Comparison of ENCODE assay signal across 19 cellular contexts in genomic region chr12:132665794-132666193, GRCh38. TPM values are rescaled to one million over a fixed set of nuclear protein-coding genes. Genes with fewer than 3 reads are reported as not detected.
A peak's percentile ranks its signal among the peaks of the same experiment; 100 is the strongest.
DNase-seq lines count a peak whose midpoint lies in the region; ATAC-seq and TF ChIP-seq lines count a peak whose summit lies in the region.
"Had no signal": no experiment of that assay in that cellular context is flagged by ENCODE, and none has a peak within 500 bp of the region (broad histone marks: within the 10 kb centered on the region; RNA-seq: fewer than 3 reads in every experiment).

No MANE protein-coding gene starts in this region.

- H3K27ac ChIP-seq in BLaER1 treated with 17β-estradiol and CSF1 and Interleukin-3, amounts not matched to agents 10 nM and 100 nM: no peak overlapping the region; a peak in 1 of 22 replicates
- no peak overlapping the region for H3K27ac ChIP-seq in HEK293 (ENCODE audit: extremely low read depth, low read depth, low read length)

- H3K36me3 ChIP-seq in BLaER1 treated with 17β-estradiol and CSF1 and Interleukin-3, amounts not matched to agents 10 nM and 100 nM: peaks cover 55 to 100% (median 92%) of the 10 kb centered on the region in 11 experiments
- peaks cover 43 to 94% of the 10 kb centered on the region in 2 experiments for H3K36me3 ChIP-seq in HEK293 (ENCODE audit: control insufficient read depth in 2 of 2, insufficient read depth in 1 of 2, low read length in 2 of 2)

- peaks cover 46 to 65% (median 55%) of the 10 kb centered on the region in 10 experiments for H3K4me1 ChIP-seq in BLaER1 treated with 17β-estradiol and CSF1 and Interleukin-3, amounts not matched to agents 10 nM and 100 nM
- H3K4me1 ChIP-seq in HEK293 (ENCODE audit: control insufficient read depth, insufficient read depth, low read length): no peaks in the 10 kb centered on the region
- H3K4me1 ChIP-seq: HAP-1 had no signal

- peaks cover 0 to 44% (median 4%) of the 10 kb centered on the region in 11 experiments; a peak in 6 of 22 replicates for H4K20me1 ChIP-seq in BLaER1 treated with 17β-estradiol and CSF1 and Interleukin-3, amounts not matched to agents 10 nM and 100 nM

- no peak overlapping the region for H3K4me3 ChIP-seq in BLaER1 treated with 17β-estradiol and CSF1 and Interleukin-3, amounts not matched to agents 10 nM and 100 nM
- H3K4me3 ChIP-seq in HEK293 (ENCODE audit: low read depth, low read length): no peak overlapping the region
- H3K4me3 ChIP-seq: GM12878, HAP-1 had no signal

- H3K27me3 Mint-ChIP-seq in endothelial cell (ENCODE audit: unreplicated experiment): peaks cover 11% of the 10 kb centered on the region
- H3K27me3 Mint-ChIP-seq: CD4-positive, alpha-beta T cell; CD8-positive, alpha-beta memory T cell had no signal

- peaks cover 54% of the 10 kb centered on the region for H3K4me1 Mint-ChIP-seq in endothelial cell (ENCODE audit: unreplicated experiment)
- peaks cover 15% of the 10 kb centered on the region for H3K4me1 Mint-ChIP-seq in stimulated activated effector memory CD8-positive, alpha-beta T cell treated with anti-CD3 and anti-CD28 coated beads, Interleukin-12 subunit alpha, Interleukin-12 subunit beta, amount 100 ng/mL, for 72 hours

- H3K9me3 Mint-ChIP-seq in endothelial cell (ENCODE audit: unreplicated experiment): no peaks in the 10 kb centered on the region
- no peaks in the 10 kb centered on the region for H3K9me3 Mint-ChIP-seq in stimulated activated effector memory CD8-positive, alpha-beta T cell treated with anti-CD3 and anti-CD28 coated beads, Interleukin-12 subunit alpha, Interleukin-12 subunit beta, amount 100 ng/mL, for 72 hours
- H3K9me3 Mint-ChIP-seq: CD4-positive, alpha-beta T cell; CD8-positive, alpha-beta memory T cell had no signal

- H3K9me3 ChIP-seq in BLaER1 treated with 17β-estradiol and CSF1 and Interleukin-3, amounts not matched to agents 10 nM and 100 nM (replicated peaks in 1 of 11): no peaks in the 10 kb centered on the region
- no peaks in the 10 kb centered on the region for H3K9me3 ChIP-seq in HEK293 (ENCODE audit: control insufficient read depth, insufficient read depth, low read depth, low read length)
- H3K9me3 ChIP-seq: HAP-1 had no signal

- POLR2A ChIA-PET in HEK293 (lab: Yijun Ruan, JAX): no interaction called here

- peaks cover 53% of the 10 kb centered on the region for H3K36me3 Mint-ChIP-seq in endothelial cell (ENCODE audit: low read depth, unreplicated experiment)
- peaks cover 100% of the 10 kb centered on the region for H3K36me3 Mint-ChIP-seq in stimulated activated effector memory CD8-positive, alpha-beta T cell treated with anti-CD3 and anti-CD28 coated beads, Interleukin-12 subunit alpha, Interleukin-12 subunit beta, amount 100 ng/mL, for 72 hours

- H3K27me3 ChIP-seq in BLaER1 treated with 17β-estradiol and CSF1 and Interleukin-3, amounts not matched to agents 10 nM and 100 nM: no peaks in the 10 kb centered on the region

- TF ChIP-seq CTCF in HEK293 (tag by site-specific recombination; IDR thresholded peaks at IDR 0.05) (no peak), endothelial cell (IDR thresholded peaks at IDR 0.05; ENCODE audit: unreplicated experiment) (no peak)

- H3K9ac ChIP-seq in BLaER1 treated with 17β-estradiol and CSF1 and Interleukin-3, amounts not matched to agents 10 nM and 100 nM: peak overlapping the region in 1 of 11 experiments; percentile 26; a peak in 3 of 22 replicates

- H3K4me2 ChIP-seq in BLaER1 treated with 17β-estradiol and CSF1 and Interleukin-3, amounts not matched to agents 10 nM and 100 nM: peak overlapping the region in 7 of 11 experiments; percentile 33 to 98 (median 89); a peak in 7 of 22 replicates

- DNase-seq in endothelial cell (ENCODE audit: low spot score) (no peak), NCI-H1105 treated with DMSO at 0.1 percent for 48 hours (lab: John Stamatoyannopoulos, UW) (no peak), mucosa of gallbladder (ENCODE audit: low spot score) (no peak)
- DNase-seq in stimulated activated effector memory CD8-positive, alpha-beta T cell treated with anti-CD3 and anti-CD28 coated beads, Interleukin-12 subunit alpha, Interleukin-12 subunit beta, amount 100 ng/mL, for 72 hours (ENCODE audit: low spot score in 2 of 2): no peak
- no peak for DNase-seq in central memory CD4-positive, alpha-beta T cell
- DNase-seq: CD4-positive, alpha-beta T cell; CD8-positive, alpha-beta memory T cell; DMS 273 treated with DMSO at 0.1 percent for 48 hours; DMS79; EL; GDM1; GOT3 had no signal

- no peak overlapping the region for H3K27ac Mint-ChIP-seq in endothelial cell (ENCODE audit: unreplicated experiment)
- peak overlapping the region; percentile 67 for H3K27ac Mint-ChIP-seq in stimulated activated effector memory CD8-positive, alpha-beta T cell treated with anti-CD3 and anti-CD28 coated beads, Interleukin-12 subunit alpha, Interleukin-12 subunit beta, amount 100 ng/mL, for 72 hours
- H3K27ac Mint-ChIP-seq: CD4-positive, alpha-beta T cell had no signal

- CTCF ChIA-PET in HEK293 (lab: Yijun Ruan, JAX): no interaction called here

- no peak for ATAC-seq in stimulated activated effector memory CD8-positive, alpha-beta T cell treated with anti-CD3 and anti-CD28 coated beads, Interleukin-12 subunit alpha, Interleukin-12 subunit beta, amount 100 ng/mL, for 72 hours
- ATAC-seq: GM12878 had no signal

- H3K4me3 Mint-ChIP-seq in endothelial cell (ENCODE audit: unreplicated experiment): peak overlapping the region; percentile 52
- no peak overlapping the region for H3K4me3 Mint-ChIP-seq in stimulated activated effector memory CD8-positive, alpha-beta T cell treated with anti-CD3 and anti-CD28 coated beads, Interleukin-12 subunit alpha, Interleukin-12 subunit beta, amount 100 ng/mL, for 72 hours
- H3K4me3 Mint-ChIP-seq: CD14-positive monocyte; CD4-positive, alpha-beta T cell; CD8-positive, alpha-beta memory T cell had no signal

TF ChIP-seq in HEK293, 187 proteins besides CTCF, POLR2A, EP300 and RAD21:
- TF ChIP-seq ZNF394 (tag by site-specific recombination; IDR thresholded peaks at IDR 0.05; ENCODE audit: borderline replicate concordance) (no peak), ZBTB10 (tag by site-specific recombination; IDR thresholded peaks at IDR 0.05) (no peak), ZFP69B (tag by site-specific recombination; IDR thresholded peaks at IDR 0.05) (no peak), ZNF664 (tag by site-specific recombination; IDR thresholded peaks at IDR 0.05) (peak; percentile 91), ZNF510 (tag by site-specific recombination; IDR thresholded peaks at IDR 0.05; ENCODE audit: insufficient replicate concordance) (no peak), ZNF362 (tag by site-specific recombination; IDR thresholded peaks at IDR 0.05) (no peak), ZNF837 (tag by site-specific recombination; IDR thresholded peaks at IDR 0.05) (no peak), ZNF266 (tag by site-specific recombination; IDR thresholded peaks at IDR 0.05; ENCODE audit: low read depth) (no peak)

RNA-seq across cellular contexts. Expression of gene POLE, which starts 21.3 kb away (rescaled TPM):
- 137 TPM for total RNA-seq in endothelial cell (ENCODE audit: unreplicated experiment)
- total RNA-seq in mucosa of gallbladder: 40.4 TPM

RNA-seq across cellular contexts. Expression of gene PXMP2, which starts 21.6 kb away (rescaled TPM):
- total RNA-seq in endothelial cell (ENCODE audit: unreplicated experiment): 18.6 TPM
- total RNA-seq in mucosa of gallbladder: 89.8 TPM

RNA-seq across cellular contexts. Expression of gene PGAM5, which starts 44.8 kb away (rescaled TPM):
- 43.9 TPM for total RNA-seq in endothelial cell (ENCODE audit: unreplicated experiment)
- 31.3 TPM for total RNA-seq in mucosa of gallbladder

RNA-seq across cellular contexts. Expression of gene P2RX2, which starts 47.2 kb away (rescaled TPM):
- total RNA-seq in endothelial cell (ENCODE audit: unreplicated experiment): not detected
- total RNA-seq in mucosa of gallbladder: not detected
- total RNA-seq: A172; A673; CD4-positive, alpha-beta T cell; CD8-positive, alpha-beta memory T cell; GM12878 had no signal

RNA-seq across cellular contexts. Expression of gene LRCOL1, which starts 55.4 kb away (rescaled TPM):
- total RNA-seq in endothelial cell (ENCODE audit: unreplicated experiment): not detected
- not detected for total RNA-seq in mucosa of gallbladder
- total RNA-seq: A673; CD4-positive, alpha-beta T cell; CD8-positive, alpha-beta memory T cell; GM12878 had no signal
